In genomic region chr5:45793638-45794532, GRCh38 we compare ENCODE assay signal across 12 cellular contexts.
DNase-seq lines count a peak whose midpoint lies in the region; ATAC-seq lines count a peak whose summit lies in the region.
"Had no signal": no experiment of that assay in that cellular context is flagged by ENCODE, and none has a peak within 500 bp of the region (broad histone marks: within the 10 kb centered on the region; RNA-seq: fewer than 3 reads in every experiment).

No MANE protein-coding gene starts in this region.

- H3K4me3 Mint-ChIP-seq in stimulated activated memory B cell treated with anti-CD40 and anti-IgM and Interleukin-4, amounts not matched to agents 10 μg/mL and 1 μg/mL and 100 μg/mL, for 72 hours = no peak overlapping the region
- no peak overlapping the region for H3K4me3 Mint-ChIP-seq in CD8-positive, alpha-beta memory T cell
- H3K4me3 Mint-ChIP-seq: IgD-negative memory B cell, naive B cell had no signal

- intact Hi-C loops in aorta (cut with DNase I) = no loop called here

- H3K27ac ChIP-seq in aorta (ENCODE audit: low read depth in 1 of 2, low read length in 2 of 2) = no peak overlapping the region
- no peak overlapping the region for H3K27ac ChIP-seq in CD8-positive, alpha-beta memory T cell (ENCODE audit: low read depth, low read length)
- H3K27ac ChIP-seq: epithelial cell of prostate, spleen had no signal

- H3K36me3 ChIP-seq in aorta (ENCODE audit: control insufficient read depth in 1 of 2, insufficient read depth in 2 of 2, low read length in 1 of 2) = no peaks in the 10 kb centered on the region
- H3K36me3 ChIP-seq in CD8-positive, alpha-beta memory T cell (ENCODE audit: insufficient read depth, low read length) = no peaks in the 10 kb centered on the region
- H3K36me3 ChIP-seq: spleen had no signal

- no peak overlapping the region for H3K27ac Mint-ChIP-seq in stimulated activated memory B cell treated with anti-CD40 and anti-IgM and Interleukin-4, amounts not matched to agents 10 μg/mL and 1 μg/mL and 100 μg/mL, for 72 hours
- no peak overlapping the region for H3K27ac Mint-ChIP-seq in CD8-positive, alpha-beta memory T cell
- H3K27ac Mint-ChIP-seq: IgD-negative memory B cell had no signal

- H3K4me3 ChIP-seq in aorta (ENCODE audit: low read length in 2 of 2) = no peak overlapping the region
- no peak overlapping the region for H3K4me3 ChIP-seq in CD8-positive, alpha-beta memory T cell (ENCODE audit: low read length)
- H3K4me3 ChIP-seq: spleen had no signal

- CTCF ChIA-PET in CD8-positive, alpha-beta memory T cell (lab: Charles Lee) = no interaction called here

- H3K9me3 Mint-ChIP-seq in stimulated activated memory B cell treated with anti-CD40 and anti-IgM and Interleukin-4, amounts not matched to agents 10 μg/mL and 1 μg/mL and 100 μg/mL, for 72 hours = peaks cover 9% of the 10 kb centered on the region
- H3K9me3 Mint-ChIP-seq in CD8-positive, alpha-beta memory T cell = peaks cover 19 to 28% (median 21%) of the 10 kb centered on the region in 5 donors

- no peaks in the 10 kb centered on the region for H3K36me3 Mint-ChIP-seq in stimulated activated memory B cell treated with anti-CD40 and anti-IgM and Interleukin-4, amounts not matched to agents 10 μg/mL and 1 μg/mL and 100 μg/mL, for 72 hours
- no peaks in the 10 kb centered on the region for H3K36me3 Mint-ChIP-seq in CD8-positive, alpha-beta memory T cell
- H3K36me3 Mint-ChIP-seq: IgD-negative memory B cell, naive B cell had no signal

- no peaks in the 10 kb centered on the region for H3K9me3 ChIP-seq in aorta (ENCODE audit: control insufficient read depth, low read length)
- no peaks in the 10 kb centered on the region for H3K9me3 ChIP-seq in CD8-positive, alpha-beta memory T cell (ENCODE audit: low read length)

- WGBS in aorta, 2 donors = 83 to 88% methylated on average over 9 of the region's 9 CpGs

- no peaks in the 10 kb centered on the region for H3K4me1 ChIP-seq in aorta (ENCODE audit: control insufficient read depth in 1 of 2, insufficient read depth in 2 of 2, low read length in 2 of 2)
- H3K4me1 ChIP-seq in CD8-positive, alpha-beta memory T cell (ENCODE audit: insufficient read depth, low read length) = no peaks in the 10 kb centered on the region
- H3K4me1 ChIP-seq: spleen had no signal

- no peaks in the 10 kb centered on the region for H3K27me3 ChIP-seq in aorta (ENCODE audit: control insufficient read depth in 1 of 2, insufficient read depth in 2 of 2, low read length in 1 of 2)
- no peaks in the 10 kb centered on the region for H3K27me3 ChIP-seq in CD8-positive, alpha-beta memory T cell (ENCODE audit: insufficient read depth, low read length, poor library complexity, severe bottlenecking)
- H3K27me3 ChIP-seq: spleen had no signal

- POLR2A ChIA-PET in CD8-positive, alpha-beta memory T cell (lab: Charles Lee) = no interaction called here

- H3K4me1 Mint-ChIP-seq in stimulated activated memory B cell treated with anti-CD40 and anti-IgM and Interleukin-4, amounts not matched to agents 10 μg/mL and 1 μg/mL and 100 μg/mL, for 72 hours = peaks cover 6% of the 10 kb centered on the region
- no peaks in the 10 kb centered on the region for H3K4me1 Mint-ChIP-seq in CD8-positive, alpha-beta memory T cell
- H3K4me1 Mint-ChIP-seq: naive B cell had no signal

- ATAC-seq in GM19025 (IDR thresholded peaks at IDR 0.05; ENCODE audit: low read depth, unreplicated experiment) (peak; percentile 87), HG02571 (IDR thresholded peaks at IDR 0.05; ENCODE audit: unreplicated experiment) (peak; percentile 79), HG03439 (IDR thresholded peaks at IDR 0.05; ENCODE audit: unreplicated experiment) (peak; percentile 92), aorta (ENCODE audit: low FRiP score) (no peak)
- ATAC-seq in stimulated activated memory B cell treated with anti-CD40 and anti-IgM and Interleukin-4, amounts not matched to agents 10 μg/mL and 1 μg/mL and 100 μg/mL, for 72 hours = peak; percentile 45

- no peaks in the 10 kb centered on the region for H3K27me3 Mint-ChIP-seq in stimulated activated memory B cell treated with anti-CD40 and anti-IgM and Interleukin-4, amounts not matched to agents 10 μg/mL and 1 μg/mL and 100 μg/mL, for 72 hours
- no peaks in the 10 kb centered on the region for H3K27me3 Mint-ChIP-seq in CD8-positive, alpha-beta memory T cell
- H3K27me3 Mint-ChIP-seq: IgD-negative memory B cell, naive B cell had no signal

- DNase-seq in aorta (no peak), SKM-1 treated with dmso at 0.1 percent for 144 hours (lab: John Stamatoyannopoulos, UW; ENCODE audit: unreplicated experiment) (no peak)
- DNase-seq in CD8-positive, alpha-beta memory T cell = no peak
- DNase-seq: naive B cell; spleen; stimulated activated naive CD4-positive, alpha-beta T cell had no signal
